In genomic region chr10:84497978-84498377, GRCh38 we compare ENCODE assay signal across 1 cellular context.
TF ChIP-seq lines count a peak whose summit lies in the region.

No MANE protein-coding gene starts in this region.

TF ChIP-seq in HepG2, 621 proteins besides CTCF, POLR2A, EP300 and RAD21 (continued from another document and continues in another):
- TF ChIP-seq GABPA (IDR thresholded peaks at IDR 0.05; ENCODE audit: low read depth, low read length) (no peak), GABPA (CRISPR knock-in tag; IDR thresholded peaks at IDR 0.05; ENCODE audit: low read depth) (peak; percentile 29; the same call in 1 of the 2 replicates), SMYD3 (CRISPR knock-in tag; IDR thresholded peaks at IDR 0.05) (no peak), RAD51 (IDR thresholded peaks at IDR 0.05; ENCODE audit: borderline replicate concordance) (no peak), ZNF788 (CRISPR knock-in tag; IDR thresholded peaks at IDR 0.05; ENCODE audit: borderline replicate concordance) (no peak), ZNF234 (CRISPR knock-in tag; conservative IDR thresholded peaks at IDR 0.05) (no peak), YEATS4 (CRISPR knock-in tag; IDR thresholded peaks at IDR 0.05; ENCODE audit: borderline replicate concordance) (no peak), ZFYVE20 (CRISPR knock-in tag; IDR thresholded peaks at IDR 0.05; ENCODE audit: borderline replicate concordance, low read depth) (no peak), NCOA5 (CRISPR knock-in tag; IDR thresholded peaks at IDR 0.05) (no peak), ATM (IDR thresholded peaks at IDR 0.05; ENCODE audit: borderline replicate concordance) (no peak), ZNF281 (CRISPR knock-in tag; IDR thresholded peaks at IDR 0.05; ENCODE audit: borderline replicate concordance) (no peak), SMAD3 (CRISPR knock-in tag; IDR thresholded peaks at IDR 0.05) (no peak), HOMEZ (CRISPR knock-in tag; IDR thresholded peaks at IDR 0.05; ENCODE audit: low read depth) (peak; percentile 68), ZNF800 (CRISPR knock-in tag; IDR thresholded peaks at IDR 0.05) (no peak), ZBTB7A (CRISPR knock-in tag; IDR thresholded peaks at IDR 0.05) (no peak), ZNF3 (CRISPR knock-in tag; IDR thresholded peaks at IDR 0.05) (no peak), ZMAT3 (CRISPR knock-in tag; conservative IDR thresholded peaks at IDR 0.05) (no peak), ZBTB4 (CRISPR knock-in tag; IDR thresholded peaks at IDR 0.05; ENCODE audit: borderline replicate concordance) (no peak), RNF2 (conservative IDR thresholded peaks at IDR 0.05; ENCODE audit: low read depth) (no peak), ATAD3A (CRISPR knock-in tag; IDR thresholded peaks at IDR 0.05) (no peak), KDM2A (CRISPR knock-in tag; IDR thresholded peaks at IDR 0.05; ENCODE audit: borderline replicate concordance, low read depth) (no peak), YEATS2 (CRISPR knock-in tag; IDR thresholded peaks at IDR 0.05; ENCODE audit: borderline replicate concordance) (no peak), DMAP1 (CRISPR knock-in tag; IDR thresholded peaks at IDR 0.05) (no peak), RFXANK (CRISPR knock-in tag; IDR thresholded peaks at IDR 0.05) (no peak), ZNF768 (CRISPR knock-in tag; IDR thresholded peaks at IDR 0.05) (no peak), TCF12 (IDR thresholded peaks at IDR 0.05) (no peak), TCF12 (CRISPR knock-in tag; IDR thresholded peaks at IDR 0.05) (no peak), ZMYM2 (CRISPR knock-in tag; IDR thresholded peaks at IDR 0.05) (no peak), ZNF605 (CRISPR knock-in tag; IDR thresholded peaks at IDR 0.05) (no peak), ZNF34 (CRISPR knock-in tag; IDR thresholded peaks at IDR 0.05; ENCODE audit: borderline replicate concordance) (no peak), ZKSCAN8 (CRISPR knock-in tag; IDR thresholded peaks at IDR 0.05; ENCODE audit: borderline replicate concordance) (no peak), ELF3 (CRISPR knock-in tag; IDR thresholded peaks at IDR 0.05) (peak; percentile 68), TCF7 (IDR thresholded peaks at IDR 0.05; ENCODE audit: low read depth) (peak; percentile 63)
- TF ChIP-seq, protein P1, sequence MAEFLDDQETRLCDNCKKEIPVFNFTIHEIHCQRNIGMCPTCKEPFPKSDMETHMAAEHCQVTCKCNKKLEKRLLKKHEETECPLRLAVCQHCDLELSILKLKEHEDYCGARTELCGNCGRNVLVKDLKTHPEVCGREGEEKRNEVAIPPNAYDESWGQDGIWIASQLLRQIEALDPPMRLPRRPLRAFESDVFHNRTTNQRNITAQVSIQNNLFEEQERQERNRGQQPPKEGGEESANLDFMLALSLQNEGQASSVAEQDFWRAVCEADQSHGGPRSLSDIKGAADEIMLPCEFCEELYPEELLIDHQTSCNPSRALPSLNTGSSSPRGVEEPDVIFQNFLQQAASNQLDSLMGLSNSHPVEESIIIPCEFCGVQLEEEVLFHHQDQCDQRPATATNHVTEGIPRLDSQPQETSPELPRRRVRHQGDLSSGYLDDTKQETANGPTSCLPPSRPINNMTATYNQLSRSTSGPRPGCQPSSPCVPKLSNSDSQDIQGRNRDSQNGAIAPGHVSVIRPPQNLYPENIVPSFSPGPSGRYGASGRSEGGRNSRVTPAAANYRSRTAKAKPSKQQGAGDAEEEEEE (CRISPR knock-in tag; IDR thresholded peaks at IDR 0.05; ENCODE audit: borderline replicate concordance): no peak
- TF ChIP-seq, protein P2, sequence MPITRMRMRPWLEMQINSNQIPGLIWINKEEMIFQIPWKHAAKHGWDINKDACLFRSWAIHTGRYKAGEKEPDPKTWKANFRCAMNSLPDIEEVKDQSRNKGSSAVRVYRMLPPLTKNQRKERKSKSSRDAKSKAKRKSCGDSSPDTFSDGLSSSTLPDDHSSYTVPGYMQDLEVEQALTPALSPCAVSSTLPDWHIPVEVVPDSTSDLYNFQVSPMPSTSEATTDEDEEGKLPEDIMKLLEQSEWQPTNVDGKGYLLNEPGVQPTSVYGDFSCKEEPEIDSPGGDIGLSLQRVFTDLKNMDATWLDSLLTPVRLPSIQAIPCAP (CRISPR knock-in tag; IDR thresholded peaks at IDR 0.05; ENCODE audit: low read depth): no peak
- TF ChIP-seq, protein P3, sequence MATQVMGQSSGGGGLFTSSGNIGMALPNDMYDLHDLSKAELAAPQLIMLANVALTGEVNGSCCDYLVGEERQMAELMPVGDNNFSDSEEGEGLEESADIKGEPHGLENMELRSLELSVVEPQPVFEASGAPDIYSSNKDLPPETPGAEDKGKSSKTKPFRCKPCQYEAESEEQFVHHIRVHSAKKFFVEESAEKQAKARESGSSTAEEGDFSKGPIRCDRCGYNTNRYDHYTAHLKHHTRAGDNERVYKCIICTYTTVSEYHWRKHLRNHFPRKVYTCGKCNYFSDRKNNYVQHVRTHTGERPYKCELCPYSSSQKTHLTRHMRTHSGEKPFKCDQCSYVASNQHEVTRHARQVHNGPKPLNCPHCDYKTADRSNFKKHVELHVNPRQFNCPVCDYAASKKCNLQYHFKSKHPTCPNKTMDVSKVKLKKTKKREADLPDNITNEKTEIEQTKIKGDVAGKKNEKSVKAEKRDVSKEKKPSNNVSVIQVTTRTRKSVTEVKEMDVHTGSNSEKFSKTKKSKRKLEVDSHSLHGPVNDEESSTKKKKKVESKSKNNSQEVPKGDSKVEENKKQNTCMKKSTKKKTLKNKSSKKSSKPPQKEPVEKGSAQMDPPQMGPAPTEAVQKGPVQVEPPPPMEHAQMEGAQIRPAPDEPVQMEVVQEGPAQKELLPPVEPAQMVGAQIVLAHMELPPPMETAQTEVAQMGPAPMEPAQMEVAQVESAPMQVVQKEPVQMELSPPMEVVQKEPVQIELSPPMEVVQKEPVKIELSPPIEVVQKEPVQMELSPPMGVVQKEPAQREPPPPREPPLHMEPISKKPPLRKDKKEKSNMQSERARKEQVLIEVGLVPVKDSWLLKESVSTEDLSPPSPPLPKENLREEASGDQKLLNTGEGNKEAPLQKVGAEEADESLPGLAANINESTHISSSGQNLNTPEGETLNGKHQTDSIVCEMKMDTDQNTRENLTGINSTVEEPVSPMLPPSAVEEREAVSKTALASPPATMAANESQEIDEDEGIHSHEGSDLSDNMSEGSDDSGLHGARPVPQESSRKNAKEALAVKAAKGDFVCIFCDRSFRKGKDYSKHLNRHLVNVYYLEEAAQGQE (IDR thresholded peaks at IDR 0.05; ENCODE audit: borderline replicate concordance in 1 of 2, low read depth in 1 of 2, low read length in 2 of 2): no peak
- TF ChIP-seq, protein P4, sequence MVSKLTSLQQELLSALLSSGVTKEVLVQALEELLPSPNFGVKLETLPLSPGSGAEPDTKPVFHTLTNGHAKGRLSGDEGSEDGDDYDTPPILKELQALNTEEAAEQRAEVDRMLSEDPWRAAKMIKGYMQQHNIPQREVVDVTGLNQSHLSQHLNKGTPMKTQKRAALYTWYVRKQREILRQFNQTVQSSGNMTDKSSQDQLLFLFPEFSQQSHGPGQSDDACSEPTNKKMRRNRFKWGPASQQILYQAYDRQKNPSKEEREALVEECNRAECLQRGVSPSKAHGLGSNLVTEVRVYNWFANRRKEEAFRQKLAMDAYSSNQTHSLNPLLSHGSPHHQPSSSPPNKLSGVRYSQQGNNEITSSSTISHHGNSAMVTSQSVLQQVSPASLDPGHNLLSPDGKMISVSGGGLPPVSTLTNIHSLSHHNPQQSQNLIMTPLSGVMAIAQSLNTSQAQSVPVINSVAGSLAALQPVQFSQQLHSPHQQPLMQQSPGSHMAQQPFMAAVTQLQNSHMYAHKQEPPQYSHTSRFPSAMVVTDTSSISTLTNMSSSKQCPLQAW (CRISPR knock-in tag; IDR thresholded peaks at IDR 0.05): no peak
- TF ChIP-seq, protein P5, sequence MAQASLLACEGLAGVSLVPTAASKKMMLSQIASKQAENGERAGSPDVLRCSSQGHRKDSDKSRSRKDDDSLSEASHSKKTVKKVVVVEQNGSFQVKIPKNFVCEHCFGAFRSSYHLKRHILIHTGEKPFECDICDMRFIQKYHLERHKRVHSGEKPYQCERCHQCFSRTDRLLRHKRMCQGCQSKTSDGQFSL (CRISPR knock-in tag; IDR thresholded peaks at IDR 0.05): no peak
- TF ChIP-seq, protein P6, sequence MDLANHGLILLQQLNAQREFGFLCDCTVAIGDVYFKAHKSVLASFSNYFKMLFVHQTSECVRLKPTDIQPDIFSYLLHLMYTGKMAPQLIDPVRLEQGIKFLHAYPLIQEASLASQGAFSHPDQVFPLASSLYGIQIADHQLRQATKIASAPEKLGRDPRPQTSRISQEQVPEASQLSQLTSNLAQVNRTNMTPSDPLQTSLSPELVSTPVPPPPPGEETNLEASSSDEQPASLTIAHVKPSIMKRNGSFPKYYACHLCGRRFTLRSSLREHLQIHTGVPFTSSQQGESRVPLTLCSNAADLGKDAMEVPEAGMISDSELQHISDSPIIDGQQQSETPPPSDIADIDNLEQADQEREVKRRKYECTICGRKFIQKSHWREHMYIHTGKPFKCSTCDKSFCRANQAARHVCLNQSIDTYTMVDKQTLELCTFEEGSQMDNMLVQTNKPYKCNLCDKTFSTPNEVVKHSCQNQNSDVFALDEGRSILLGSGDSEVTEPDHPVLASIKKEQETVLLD (CRISPR knock-in tag; IDR thresholded peaks at IDR 0.05; ENCODE audit: low read depth): no peak
- TF ChIP-seq, protein P7, sequence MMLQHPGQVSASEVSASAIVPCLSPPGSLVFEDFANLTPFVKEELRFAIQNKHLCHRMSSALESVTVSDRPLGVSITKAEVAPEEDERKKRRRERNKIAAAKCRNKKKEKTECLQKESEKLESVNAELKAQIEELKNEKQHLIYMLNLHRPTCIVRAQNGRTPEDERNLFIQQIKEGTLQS (CRISPR knock-in tag; IDR thresholded peaks at IDR 0.05): no peak
